In the genomic region with DNA sequence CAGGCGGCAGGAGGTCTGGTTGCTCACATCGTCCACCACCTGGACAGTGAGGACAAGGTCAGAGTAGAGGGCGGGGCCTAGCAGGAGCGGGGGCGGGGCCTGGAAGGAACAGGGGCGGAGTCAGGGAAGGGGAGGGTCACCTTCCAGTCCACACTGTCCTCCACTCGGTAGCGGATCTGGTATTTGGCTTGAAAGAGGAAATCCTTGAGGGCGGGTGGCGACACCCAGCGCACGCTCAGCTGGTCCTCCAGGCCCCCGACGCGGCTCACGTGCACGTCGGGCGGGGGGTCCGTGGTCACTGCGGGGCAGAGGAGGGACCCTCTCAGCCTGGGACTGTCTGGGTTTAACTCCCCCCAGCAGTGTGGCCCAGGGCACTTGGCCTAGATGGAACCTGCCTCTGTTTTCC, we compare ENCODE assay signal across 1 cellular context.
TF ChIP-seq lines count a peak whose summit lies in the region.

No MANE protein-coding gene starts in this region.

TF ChIP-seq in K562, 482 proteins besides CTCF, POLR2A, EP300 and RAD21 (continues in another document):
- TF ChIP-seq, protein P1, sequence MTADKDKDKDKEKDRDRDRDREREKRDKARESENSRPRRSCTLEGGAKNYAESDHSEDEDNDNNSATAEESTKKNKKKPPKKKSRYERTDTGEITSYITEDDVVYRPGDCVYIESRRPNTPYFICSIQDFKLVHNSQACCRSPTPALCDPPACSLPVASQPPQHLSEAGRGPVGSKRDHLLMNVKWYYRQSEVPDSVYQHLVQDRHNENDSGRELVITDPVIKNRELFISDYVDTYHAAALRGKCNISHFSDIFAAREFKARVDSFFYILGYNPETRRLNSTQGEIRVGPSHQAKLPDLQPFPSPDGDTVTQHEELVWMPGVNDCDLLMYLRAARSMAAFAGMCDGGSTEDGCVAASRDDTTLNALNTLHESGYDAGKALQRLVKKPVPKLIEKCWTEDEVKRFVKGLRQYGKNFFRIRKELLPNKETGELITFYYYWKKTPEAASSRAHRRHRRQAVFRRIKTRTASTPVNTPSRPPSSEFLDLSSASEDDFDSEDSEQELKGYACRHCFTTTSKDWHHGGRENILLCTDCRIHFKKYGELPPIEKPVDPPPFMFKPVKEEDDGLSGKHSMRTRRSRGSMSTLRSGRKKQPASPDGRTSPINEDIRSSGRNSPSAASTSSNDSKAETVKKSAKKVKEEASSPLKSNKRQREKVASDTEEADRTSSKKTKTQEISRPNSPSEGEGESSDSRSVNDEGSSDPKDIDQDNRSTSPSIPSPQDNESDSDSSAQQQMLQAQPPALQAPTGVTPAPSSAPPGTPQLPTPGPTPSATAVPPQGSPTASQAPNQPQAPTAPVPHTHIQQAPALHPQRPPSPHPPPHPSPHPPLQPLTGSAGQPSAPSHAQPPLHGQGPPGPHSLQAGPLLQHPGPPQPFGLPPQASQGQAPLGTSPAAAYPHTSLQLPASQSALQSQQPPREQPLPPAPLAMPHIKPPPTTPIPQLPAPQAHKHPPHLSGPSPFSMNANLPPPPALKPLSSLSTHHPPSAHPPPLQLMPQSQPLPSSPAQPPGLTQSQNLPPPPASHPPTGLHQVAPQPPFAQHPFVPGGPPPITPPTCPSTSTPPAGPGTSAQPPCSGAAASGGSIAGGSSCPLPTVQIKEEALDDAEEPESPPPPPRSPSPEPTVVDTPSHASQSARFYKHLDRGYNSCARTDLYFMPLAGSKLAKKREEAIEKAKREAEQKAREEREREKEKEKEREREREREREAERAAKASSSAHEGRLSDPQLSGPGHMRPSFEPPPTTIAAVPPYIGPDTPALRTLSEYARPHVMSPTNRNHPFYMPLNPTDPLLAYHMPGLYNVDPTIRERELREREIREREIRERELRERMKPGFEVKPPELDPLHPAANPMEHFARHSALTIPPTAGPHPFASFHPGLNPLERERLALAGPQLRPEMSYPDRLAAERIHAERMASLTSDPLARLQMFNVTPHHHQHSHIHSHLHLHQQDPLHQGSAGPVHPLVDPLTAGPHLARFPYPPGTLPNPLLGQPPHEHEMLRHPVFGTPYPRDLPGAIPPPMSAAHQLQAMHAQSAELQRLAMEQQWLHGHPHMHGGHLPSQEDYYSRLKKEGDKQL (CRISPR knock-in tag; IDR thresholded peaks at IDR 0.05; ENCODE audit: borderline replicate concordance) = no peak
- TF ChIP-seq NFIC (IDR thresholded peaks at IDR 0.05) (peak; percentile 63), MAFF (IDR thresholded peaks at IDR 0.05; ENCODE audit: low read length) (no peak), ARID2 (IDR thresholded peaks at IDR 0.05) (no peak), LEF1 (IDR thresholded peaks at IDR 0.05) (0 out of 2 replicates have a peak, but pooled peaks have one; percentile 44), BHLHE40 (IDR thresholded peaks at IDR 0.05; ENCODE audit: low read length) (peak; percentile 98), NFYB (IDR thresholded peaks at IDR 0.05; ENCODE audit: extremely low read depth, insufficient read length) (no peak), ZNF121 (CRISPR knock-in tag; conservative IDR thresholded peaks at IDR 0.05) (no peak), HNRNPLL (IDR thresholded peaks at IDR 0.05; ENCODE audit: low read depth, low read length, poor library complexity, severe bottlenecking) (no peak), CCNT2 (IDR thresholded peaks at IDR 0.05; ENCODE audit: borderline replicate concordance, extremely low read depth, insufficient read length, low read depth, low read length) (peak; percentile 68), SRF (CRISPR knock-in tag; IDR thresholded peaks at IDR 0.05) (peak in 1 of 2 experiments; percentile 48; a peak in 1 of 4 replicates), HIVEP1 (CRISPR knock-in tag; IDR thresholded peaks at IDR 0.05) (no peak), SREBF1 (IDR thresholded peaks at IDR 0.05; ENCODE audit: borderline replicate concordance, low read depth, low read length) (no peak), HSF4 (CRISPR knock-in tag; IDR thresholded peaks at IDR 0.05; ENCODE audit: borderline replicate concordance) (no peak), TSC22D4 (tag; IDR thresholded peaks at IDR 0.05) (no peak), SMARCE1 (IDR thresholded peaks at IDR 0.05) (no peak), TCF7 (IDR thresholded peaks at IDR 0.05; ENCODE audit: borderline replicate concordance) (no peak), MCM7 (IDR thresholded peaks at IDR 0.05) (no peak), C11orf30 (IDR thresholded peaks at IDR 0.05; ENCODE audit: low read depth) (no peak), MYBL2 (IDR thresholded peaks at IDR 0.05; ENCODE audit: low read depth) (no peak), MYBL2 (CRISPR knock-in tag; IDR thresholded peaks at IDR 0.05; ENCODE audit: borderline replicate concordance) (no peak), KDM5B (IDR thresholded peaks at IDR 0.05; ENCODE audit: insufficient replicate concordance, low read depth, low read length) (peak; percentile 58), CHD2 (IDR thresholded peaks at IDR 0.05; ENCODE audit: low read depth, low read length) (no peak), KHSRP (IDR thresholded peaks at IDR 0.05) (no peak), U2AF2 (optimal IDR thresholded peaks at IDR 0.05; ENCODE audit: low read depth, low read length) (no peak), NRF1 (conservative IDR thresholded peaks at IDR 0.05 in 1 of 2, IDR thresholded peaks at IDR 0.05 in 1 of 2) (peak; percentile 85 to 87), ELF2 (CRISPR knock-in tag; IDR thresholded peaks at IDR 0.05) (no peak), SPI1 (IDR thresholded peaks at IDR 0.05; ENCODE audit: borderline replicate concordance, low read depth, low read length) (peak; percentile 82), TAF9B (IDR thresholded peaks at IDR 0.05; ENCODE audit: partially characterized antibody) (no peak), STAT5B (CRISPR knock-in tag; IDR thresholded peaks at IDR 0.05) (no peak), HCFC1 (IDR thresholded peaks at IDR 0.05; ENCODE audit: low read depth, low read length) (peak; percentile 41), YBX1 (IDR thresholded peaks at IDR 0.05) (no peak), NR2C1 (IDR thresholded peaks at IDR 0.05) (no peak), NR2C1 (tag; IDR thresholded peaks at IDR 0.05) (no peak), DACH1 (IDR thresholded peaks at IDR 0.05; ENCODE audit: partially characterized antibody) (peak; percentile 22), MBD2 (IDR thresholded peaks at IDR 0.05; ENCODE audit: borderline replicate concordance, low read depth) (no peak), HNRNPL (IDR thresholded peaks at IDR 0.05; ENCODE audit: low read depth, low read length) (no peak), SIX5 (IDR thresholded peaks at IDR 0.05; ENCODE audit: borderline replicate concordance in 1 of 2, insufficient read depth in 1 of 2, low read depth in 1 of 2, low read length in 2 of 2) (no peak), CREBBP (IDR thresholded peaks at IDR 0.05; ENCODE audit: low read depth, low read length) (no peak), SMARCA5 (IDR thresholded peaks at IDR 0.05) (no peak), YY1 (IDR thresholded peaks at IDR 0.05; ENCODE audit: borderline replicate concordance in 1 of 3, control insufficient read depth in 1 of 3, extremely low read depth in 1 of 3, insufficient read depth in 3 of 3, insufficient read length in 1 of 3, insufficient replicate concordance in 2 of 3, low read depth in 1 of 3, low read length in 2 of 3) (no peak), TRIM24 (IDR thresholded peaks at IDR 0.05) (0 out of 4 replicates have a peak, but pooled peaks of 1 of the 2 experiments have one; percentile 23), BACH1 (tag; IDR thresholded peaks at IDR 0.05) (no peak)
- TF ChIP-seq, protein P2, sequence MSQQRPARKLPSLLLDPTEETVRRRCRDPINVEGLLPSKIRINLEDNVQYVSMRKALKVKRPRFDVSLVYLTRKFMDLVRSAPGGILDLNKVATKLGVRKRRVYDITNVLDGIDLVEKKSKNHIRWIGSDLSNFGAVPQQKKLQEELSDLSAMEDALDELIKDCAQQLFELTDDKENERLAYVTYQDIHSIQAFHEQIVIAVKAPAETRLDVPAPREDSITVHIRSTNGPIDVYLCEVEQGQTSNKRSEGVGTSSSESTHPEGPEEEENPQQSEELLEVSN (IDR thresholded peaks at IDR 0.05; ENCODE audit: borderline replicate concordance in 1 of 2, extremely low read depth in 1 of 2, insufficient read depth in 1 of 2, insufficient read length in 1 of 2, low read depth in 1 of 2, low read length in 1 of 2, poor library complexity in 1 of 2, severe bottlenecking in 1 of 2) = peak; percentile 43 to 69
- TF ChIP-seq, protein P3, sequence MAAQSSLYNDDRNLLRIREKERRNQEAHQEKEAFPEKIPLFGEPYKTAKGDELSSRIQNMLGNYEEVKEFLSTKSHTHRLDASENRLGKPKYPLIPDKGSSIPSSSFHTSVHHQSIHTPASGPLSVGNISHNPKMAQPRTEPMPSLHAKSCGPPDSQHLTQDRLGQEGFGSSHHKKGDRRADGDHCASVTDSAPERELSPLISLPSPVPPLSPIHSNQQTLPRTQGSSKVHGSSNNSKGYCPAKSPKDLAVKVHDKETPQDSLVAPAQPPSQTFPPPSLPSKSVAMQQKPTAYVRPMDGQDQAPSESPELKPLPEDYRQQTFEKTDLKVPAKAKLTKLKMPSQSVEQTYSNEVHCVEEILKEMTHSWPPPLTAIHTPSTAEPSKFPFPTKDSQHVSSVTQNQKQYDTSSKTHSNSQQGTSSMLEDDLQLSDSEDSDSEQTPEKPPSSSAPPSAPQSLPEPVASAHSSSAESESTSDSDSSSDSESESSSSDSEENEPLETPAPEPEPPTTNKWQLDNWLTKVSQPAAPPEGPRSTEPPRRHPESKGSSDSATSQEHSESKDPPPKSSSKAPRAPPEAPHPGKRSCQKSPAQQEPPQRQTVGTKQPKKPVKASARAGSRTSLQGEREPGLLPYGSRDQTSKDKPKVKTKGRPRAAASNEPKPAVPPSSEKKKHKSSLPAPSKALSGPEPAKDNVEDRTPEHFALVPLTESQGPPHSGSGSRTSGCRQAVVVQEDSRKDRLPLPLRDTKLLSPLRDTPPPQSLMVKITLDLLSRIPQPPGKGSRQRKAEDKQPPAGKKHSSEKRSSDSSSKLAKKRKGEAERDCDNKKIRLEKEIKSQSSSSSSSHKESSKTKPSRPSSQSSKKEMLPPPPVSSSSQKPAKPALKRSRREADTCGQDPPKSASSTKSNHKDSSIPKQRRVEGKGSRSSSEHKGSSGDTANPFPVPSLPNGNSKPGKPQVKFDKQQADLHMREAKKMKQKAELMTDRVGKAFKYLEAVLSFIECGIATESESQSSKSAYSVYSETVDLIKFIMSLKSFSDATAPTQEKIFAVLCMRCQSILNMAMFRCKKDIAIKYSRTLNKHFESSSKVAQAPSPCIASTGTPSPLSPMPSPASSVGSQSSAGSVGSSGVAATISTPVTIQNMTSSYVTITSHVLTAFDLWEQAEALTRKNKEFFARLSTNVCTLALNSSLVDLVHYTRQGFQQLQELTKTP (IDR thresholded peaks at IDR 0.05; ENCODE audit: low read depth in 1 of 2, partially characterized antibody in 2 of 2) = no peak
- TF ChIP-seq, protein P4, sequence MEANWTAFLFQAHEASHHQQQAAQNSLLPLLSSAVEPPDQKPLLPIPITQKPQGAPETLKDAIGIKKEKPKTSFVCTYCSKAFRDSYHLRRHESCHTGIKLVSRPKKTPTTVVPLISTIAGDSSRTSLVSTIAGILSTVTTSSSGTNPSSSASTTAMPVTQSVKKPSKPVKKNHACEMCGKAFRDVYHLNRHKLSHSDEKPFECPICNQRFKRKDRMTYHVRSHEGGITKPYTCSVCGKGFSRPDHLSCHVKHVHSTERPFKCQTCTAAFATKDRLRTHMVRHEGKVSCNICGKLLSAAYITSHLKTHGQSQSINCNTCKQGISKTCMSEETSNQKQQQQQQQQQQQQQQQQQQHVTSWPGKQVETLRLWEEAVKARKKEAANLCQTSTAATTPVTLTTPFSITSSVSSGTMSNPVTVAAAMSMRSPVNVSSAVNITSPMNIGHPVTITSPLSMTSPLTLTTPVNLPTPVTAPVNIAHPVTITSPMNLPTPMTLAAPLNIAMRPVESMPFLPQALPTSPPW (CRISPR knock-in tag; IDR thresholded peaks at IDR 0.05) = peak; percentile 64
- TF ChIP-seq, protein P5, sequence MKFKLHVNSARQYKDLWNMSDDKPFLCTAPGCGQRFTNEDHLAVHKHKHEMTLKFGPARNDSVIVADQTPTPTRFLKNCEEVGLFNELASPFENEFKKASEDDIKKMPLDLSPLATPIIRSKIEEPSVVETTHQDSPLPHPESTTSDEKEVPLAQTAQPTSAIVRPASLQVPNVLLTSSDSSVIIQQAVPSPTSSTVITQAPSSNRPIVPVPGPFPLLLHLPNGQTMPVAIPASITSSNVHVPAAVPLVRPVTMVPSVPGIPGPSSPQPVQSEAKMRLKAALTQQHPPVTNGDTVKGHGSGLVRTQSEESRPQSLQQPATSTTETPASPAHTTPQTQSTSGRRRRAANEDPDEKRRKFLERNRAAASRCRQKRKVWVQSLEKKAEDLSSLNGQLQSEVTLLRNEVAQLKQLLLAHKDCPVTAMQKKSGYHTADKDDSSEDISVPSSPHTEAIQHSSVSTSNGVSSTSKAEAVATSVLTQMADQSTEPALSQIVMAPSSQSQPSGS (CRISPR knock-in tag; IDR thresholded peaks at IDR 0.05) = no peak
- TF ChIP-seq, protein P6, sequence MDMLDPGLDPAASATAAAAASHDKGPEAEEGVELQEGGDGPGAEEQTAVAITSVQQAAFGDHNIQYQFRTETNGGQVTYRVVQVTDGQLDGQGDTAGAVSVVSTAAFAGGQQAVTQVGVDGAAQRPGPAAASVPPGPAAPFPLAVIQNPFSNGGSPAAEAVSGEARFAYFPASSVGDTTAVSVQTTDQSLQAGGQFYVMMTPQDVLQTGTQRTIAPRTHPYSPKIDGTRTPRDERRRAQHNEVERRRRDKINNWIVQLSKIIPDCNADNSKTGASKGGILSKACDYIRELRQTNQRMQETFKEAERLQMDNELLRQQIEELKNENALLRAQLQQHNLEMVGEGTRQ (CRISPR knock-in tag; IDR thresholded peaks at IDR 0.05) = peak; percentile 23; the same call in 1 of the 2 replicates
- TF ChIP-seq, protein P7, sequence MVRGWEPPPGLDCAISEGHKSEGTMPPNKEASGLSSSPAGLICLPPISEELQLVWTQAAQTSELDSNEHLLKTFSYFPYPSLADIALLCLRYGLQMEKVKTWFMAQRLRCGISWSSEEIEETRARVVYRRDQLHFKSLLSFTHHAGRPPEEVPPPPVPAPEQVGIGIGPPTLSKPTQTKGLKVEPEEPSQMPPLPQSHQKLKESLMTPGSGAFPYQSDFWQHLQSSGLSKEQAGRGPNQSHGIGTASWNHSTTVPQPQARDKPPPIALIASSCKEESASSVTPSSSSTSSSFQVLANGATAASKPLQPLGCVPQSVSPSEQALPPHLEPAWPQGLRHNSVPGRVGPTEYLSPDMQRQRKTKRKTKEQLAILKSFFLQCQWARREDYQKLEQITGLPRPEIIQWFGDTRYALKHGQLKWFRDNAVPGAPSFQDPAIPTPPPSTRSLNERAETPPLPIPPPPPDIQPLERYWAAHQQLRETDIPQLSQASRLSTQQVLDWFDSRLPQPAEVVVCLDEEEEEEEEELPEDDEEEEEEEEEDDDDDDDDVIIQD (CRISPR knock-in tag; IDR thresholded peaks at IDR 0.05) = no peak
- TF ChIP-seq, protein P8, sequence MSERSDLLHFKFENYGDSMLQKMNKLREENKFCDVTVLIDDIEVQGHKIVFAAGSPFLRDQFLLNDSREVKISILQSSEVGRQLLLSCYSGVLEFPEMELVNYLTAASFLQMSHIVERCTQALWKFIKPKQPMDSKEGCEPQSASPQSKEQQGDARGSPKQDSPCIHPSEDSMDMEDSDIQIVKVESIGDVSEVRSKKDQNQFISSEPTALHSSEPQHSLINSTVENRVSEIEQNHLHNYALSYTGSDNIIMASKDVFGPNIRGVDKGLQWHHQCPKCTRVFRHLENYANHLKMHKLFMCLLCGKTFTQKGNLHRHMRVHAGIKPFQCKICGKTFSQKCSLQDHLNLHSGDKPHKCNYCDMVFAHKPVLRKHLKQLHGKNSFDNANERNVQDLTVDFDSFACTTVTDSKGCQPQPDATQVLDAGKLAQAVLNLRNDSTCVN (CRISPR knock-in tag; IDR thresholded peaks at IDR 0.05) = no peak
